29 cellular contexts compared by ENCODE assay signal in genomic region chr5:167793700-167794099, GRCh38.
"Had no signal": no experiment of that assay in that cellular context is flagged by ENCODE, and none has a peak within 500 bp of the region (broad histone marks: within the 10 kb centered on the region; RNA-seq: fewer than 3 reads in every experiment).

No MANE protein-coding gene starts in this region.

- H3K4me1 ChIP-seq: adrenal gland, heart right ventricle had no signal

- H3K27me3 ChIP-seq: adrenal gland, body of pancreas, esophagus squamous epithelium, gastroesophageal sphincter, heart right ventricle had no signal

- DNase-seq: activated CD4-positive, alpha-beta memory T cell treated with anti-CD3 and anti-CD28 coated beads for 36 hours; activated CD4-positive, alpha-beta T cell treated with anti-CD3 and anti-CD28 coated beads for 36 hours; activated CD4-positive, alpha-beta T cell treated with anti-CD3 and anti-CD28 coated beads, Interleukin-2, amount 10 ng/mL, durations not matched to agents 24 days and 14 days; activated CD4-positive, CD25-positive, alpha-beta regulatory T cell; activated CD4-positive, CD25-positive, alpha-beta regulatory T cell treated with anti-CD3 and anti-CD28 coated beads, Interleukin-2, amount 50 U/mL, for 72 hours; activated CD8-positive, alpha-beta memory T cell treated with anti-CD3 and anti-CD28 coated beads, Interleukin-2, amount 10 ng/mL, durations not matched to agents 7 days and 5 days; activated CD8-positive, alpha-beta memory T cell treated with anti-CD3 and anti-CD28 coated beads, Interleukin-2, amount 50 U/mL, for 4 hours; activated CD8-positive, alpha-beta T cell treated with anti-CD3 and anti-CD28 coated beads, Interleukin-2, amount 10 ng/mL, durations not matched to agents 7 days and 5 days; activated effector memory CD4-positive, alpha-beta T cell treated with anti-CD3 and anti-CD28 coated beads, Interleukin-2, amount 50 U/mL, for 16 hours; activated naive CD4-positive, alpha-beta T cell treated with anti-CD3 and anti-CD28 coated beads for 36 hours; activated naive CD8-positive, alpha-beta T cell treated with anti-CD3 and anti-CD28 coated beads for 36 hours; activated naive CD8-positive, alpha-beta T cell treated with anti-CD3 and anti-CD28 coated beads, Interleukin-2, amount 50 U/mL, for 24 hours; activated T-cell treated with anti-CD3 and anti-CD28 coated beads, Interleukin-2, amount 50 U/mL, for 1 hour; activated T-cell treated with anti-CD3 and anti-CD28 coated beads, Interleukin-2, amount 50 U/mL, for 48 hours; adrenal gland; amygdala; aorta; body of pancreas; caudate nucleus; cortex of kidney; dermis blood vessel endothelial cell; effector CD4-positive, alpha-beta T cell; effector memory CD8-positive, alpha-beta T cell; esophagus squamous epithelium; foreskin melanocyte; heart right ventricle; T-helper 2 cell had no signal

- H3K27ac ChIP-seq: adrenal gland, epithelial cell of prostate, esophagus squamous epithelium, gastroesophageal sphincter, heart right ventricle had no signal

- H3K36me3 ChIP-seq: adrenal gland, esophagus squamous epithelium, gastroesophageal sphincter, heart right ventricle had no signal

- H3K9me3 ChIP-seq: adrenal gland, body of pancreas, esophagus squamous epithelium, gastroesophageal sphincter, heart right ventricle had no signal

- ATAC-seq: activated CD4-positive, alpha-beta T cell treated with anti-CD3 and anti-CD28 coated beads for 36 hours; activated CD8-positive, alpha-beta memory T cell treated with anti-CD3 and anti-CD28 coated beads, Interleukin-2, amount 10 ng/mL, durations not matched to agents 7 days and 5 days; activated CD8-positive, alpha-beta T cell treated with anti-CD3 and anti-CD28 coated beads, Interleukin-2, amount 10 ng/mL, durations not matched to agents 7 days and 5 days; activated naive CD8-positive, alpha-beta T cell treated with anti-CD3 and anti-CD28 coated beads, Interleukin-2, amount 50 U/mL, for 24 hours; effector memory CD8-positive, alpha-beta T cell; gastroesophageal sphincter; heart right ventricle had no signal

- H3K4me3 ChIP-seq: adrenal gland, body of pancreas, esophagus squamous epithelium, gastroesophageal sphincter, heart right ventricle had no signal
